ENCODE assay signal across 23 cellular contexts in genomic region chr7:125154930-125155329, GRCh38.
DNase-seq lines count a peak whose midpoint lies in the region; ATAC-seq, FAIRE-seq and TF ChIP-seq lines count a peak whose summit lies in the region.
"Had no signal": no experiment of that assay in that cellular context is flagged by ENCODE, and none has a peak within 500 bp of the region (broad histone marks: within the 10 kb centered on the region; RNA-seq: fewer than 3 reads in every experiment).

No MANE protein-coding gene starts in this region.

- H3K9ac ChIP-seq in GM12878 (ENCODE audit: control insufficient read depth, insufficient read depth, low read length) (no peak overlapping the region), mesenchymal stem cell (ENCODE audit: low read length) (no peak overlapping the region)
- H3K9ac ChIP-seq: BLaER1 treated with 17β-estradiol and CSF1 and Interleukin-3, amounts not matched to agents 10 nM and 100 nM; GM23248; SK-N-SH had no signal

- H2AFZ ChIP-seq in GM12878 (ENCODE audit: control insufficient read depth, low read depth, low read length) (no peak overlapping the region), mesenchymal stem cell (ENCODE audit: low read depth, low read length) (no peak overlapping the region)
- H2AFZ ChIP-seq: GM23248 had no signal

- H3K23ac ChIP-seq in mesenchymal stem cell (ENCODE audit: low read length in 2 of 2), result no peak overlapping the region

- no peak overlapping the region for H3K4me3 ChIP-seq in GM12878
- H3K4me3 ChIP-seq in mesenchymal stem cell (ENCODE audit: insufficient read depth in 1 of 2, low read depth in 1 of 2, low read length in 2 of 2), result no peak overlapping the region
- H3K4me3 ChIP-seq in WERI-Rb-1 (ENCODE audit: low read depth, low read length), result no peak overlapping the region
- H3K4me3 ChIP-seq: A549; BLaER1 treated with 17β-estradiol and CSF1 and Interleukin-3, amounts not matched to agents 10 nM and 100 nM; GM23248 had no signal

- no peak overlapping the region for H2BK5ac ChIP-seq in mesenchymal stem cell (ENCODE audit: low read depth, low read length, poor library complexity, severe bottlenecking)

- ATAC-seq in GM18870 (IDR thresholded peaks at IDR 0.05; ENCODE audit: unreplicated experiment) (peak; percentile 57), HG02623 (IDR thresholded peaks at IDR 0.05; ENCODE audit: unreplicated experiment) (peak; percentile 50), HG03432 (IDR thresholded peaks at IDR 0.05; ENCODE audit: unreplicated experiment) (peak; percentile 67), GM12878 (peak; percentile 42; the same call in 2 of the 3 replicates), GM19467 (IDR thresholded peaks at IDR 0.05; ENCODE audit: unreplicated experiment) (no peak)
- ATAC-seq: A549, PC-3 had no signal

- H3K4ac ChIP-seq in mesenchymal stem cell (ENCODE audit: low read depth in 1 of 2, low read length in 2 of 2), result no peak overlapping the region

- POLR2A ChIA-PET in GM12878 (lab: Charles Lee), result no interaction called here

- no peak overlapping the region for H3K4me2 ChIP-seq in GM12878 (ENCODE audit: control insufficient read depth, insufficient read depth)
- H3K4me2 ChIP-seq in mesenchymal stem cell (ENCODE audit: low read length, poor library complexity, severe bottlenecking), result no peak overlapping the region
- H3K4me2 ChIP-seq: A549; BLaER1 treated with 17β-estradiol and CSF1 and Interleukin-3, amounts not matched to agents 10 nM and 100 nM; SK-N-SH had no signal

- no peak for TF ChIP-seq POLR2A in GM12878 (IDR thresholded peaks at IDR 0.05; ENCODE audit: low read depth, low read length)

- SMC1A ChIA-PET in GM12878 (lab: Charles Lee; ENCODE audit: uncharacterized antibody, unreplicated experiment), result no interaction called here

- no peaks in the 10 kb centered on the region for H3K79me1 ChIP-seq in mesenchymal stem cell (replicated peaks; ENCODE audit: low read length, poor library complexity, severe bottlenecking)

- no peak overlapping the region for H4K8ac ChIP-seq in mesenchymal stem cell (ENCODE audit: low read length)

- BruUV-seq in GM12878 (replicated peaks; lab: Mats Ljungman, UMichigan), result no TSS peak

- FAIRE-seq in GM12878 (lab: Jason Lieb, UNC), result no peak
- FAIRE-seq: A549, D721Med had no signal

- no peak overlapping the region for H3K27ac ChIP-seq in GM12878 (ENCODE audit: control insufficient read depth, insufficient read depth)
- no peak overlapping the region for H3K27ac ChIP-seq in mesenchymal stem cell (ENCODE audit: low read length, poor library complexity, severe bottlenecking)
- no peak overlapping the region for H3K27ac ChIP-seq in WERI-Rb-1
- H3K27ac ChIP-seq: A549; BLaER1 treated with 17β-estradiol and CSF1 and Interleukin-3, amounts not matched to agents 10 nM and 100 nM; GM23248 had no signal

- intact Hi-C loops in GM12878 (cut with micrococcal nuclease; ENCODE audit: unreplicated experiment), result no loop called here

- H3K36me3 ChIP-seq in GM12878 (ENCODE audit: control insufficient read depth in 2 of 2, insufficient read depth in 2 of 2, low read length in 1 of 2) (no peaks in the 10 kb centered on the region), mesenchymal stem cell (ENCODE audit: control insufficient read depth in 1 of 2, insufficient read depth in 2 of 2, low read depth in 1 of 2, low read length in 2 of 2) (no peaks in the 10 kb centered on the region), WERI-Rb-1 (no peaks in the 10 kb centered on the region)
- H3K36me3 ChIP-seq: BLaER1 treated with 17β-estradiol and CSF1 and Interleukin-3, amounts not matched to agents 10 nM and 100 nM had no signal

- no peak overlapping the region for H3K14ac ChIP-seq in mesenchymal stem cell (ENCODE audit: low read length in 2 of 2)

- no peak overlapping the region for H3K18ac ChIP-seq in mesenchymal stem cell (ENCODE audit: low read depth in 1 of 2, low read length in 2 of 2)

- no peak overlapping the region for H2AK5ac ChIP-seq in mesenchymal stem cell (ENCODE audit: low read length, severe bottlenecking)

- no peaks in the 10 kb centered on the region for H4K20me1 ChIP-seq in GM12878 (ENCODE audit: control insufficient read depth, insufficient read depth)
- H4K20me1 ChIP-seq: BLaER1 treated with 17β-estradiol and CSF1 and Interleukin-3, amounts not matched to agents 10 nM and 100 nM had no signal

- no peaks in the 10 kb centered on the region for H3K79me2 ChIP-seq in GM12878 (ENCODE audit: control insufficient read depth, insufficient read depth, low read length)

- CTCF ChIA-PET in GM12878 (lab: Yijun Ruan, JAX), result no interaction called here

- TF ChIP-seq RAD21 in GM12878 (IDR thresholded peaks at IDR 0.05; ENCODE audit: insufficient read depth, low read depth, low read length), result no peak

- no peaks in the 10 kb centered on the region for H3K27me3 ChIP-seq in GM12878 (replicated peaks in 1 of 2; ENCODE audit: control insufficient read depth in 2 of 2, insufficient read depth in 2 of 2, low read length in 1 of 2)
- no peaks in the 10 kb centered on the region for H3K27me3 ChIP-seq in mesenchymal stem cell (ENCODE audit: control insufficient read depth in 1 of 2, insufficient read depth in 1 of 2, low read length in 2 of 2)
- no peaks in the 10 kb centered on the region for H3K27me3 ChIP-seq in WERI-Rb-1 (ENCODE audit: insufficient read depth, low read depth, severe bottlenecking)
- H3K27me3 ChIP-seq: BLaER1 treated with 17β-estradiol and CSF1 and Interleukin-3, amounts not matched to agents 10 nM and 100 nM had no signal

- TF ChIP-seq CTCF in GM12878 (IDR thresholded peaks at IDR 0.05 in 2 of 3, conservative IDR thresholded peaks at IDR 0.05 in 1 of 3; ENCODE audit: control insufficient read depth in 2 of 3, extremely low read depth in 1 of 3, insufficient read depth in 1 of 3, low read depth in 3 of 3, low read length in 3 of 3), result no peak
- TF ChIP-seq CTCF in WERI-Rb-1 (IDR thresholded peaks at IDR 0.05; ENCODE audit: low read depth, low read length), result no peak

- H2BK12ac ChIP-seq in mesenchymal stem cell (ENCODE audit: low read length in 2 of 2), result no peak overlapping the region

- in situ Hi-C loops in GM12878 (cut with MboI), result no loop called here

- RAD21 ChIA-PET in GM12878 (lab: Charles Lee; ENCODE audit: unreplicated experiment), result no interaction called here

- WGBS in GM12878 (ENCODE audit: insufficient coverage, insufficient replicate concordance, low lambda C conversion rate, missing lambda C conversion rate), result 4% methylated on average over 1 of the region's 1 CpG
- no CpG with 5 or more reads among the region's 1 CpG for WGBS in mesenchymal stem cell

- no peak overlapping the region for H2BK120ac ChIP-seq in mesenchymal stem cell (ENCODE audit: low read depth, low read length)

- no peak for DNase-seq in GM12878 (ENCODE audit: low read depth, low spot score)
- DNase-seq in mesenchymal stem cell, result no peak
- no peak for DNase-seq in WERI-Rb-1
- DNase-seq: AML-193; CD4-positive, alpha-beta T cell; GM23248; H9; KBM-7; NCI-H2029; NCI-H446; NCI-H82; NK-92 treated with Interleukin-12 subunit alpha and Interleukin-12 subunit beta, amount 100 ng/mL, for 24 hours; PC-3; SK-N-SH; SW 1271; T-helper 9 cell had no signal

- H2BK15ac ChIP-seq in mesenchymal stem cell (ENCODE audit: low read depth, poor library complexity, severe bottlenecking), result no peak overlapping the region

- H3K9me3 ChIP-seq in GM12878 (replicated peaks; ENCODE audit: control insufficient read depth, insufficient read depth, low read length) (no peaks in the 10 kb centered on the region), mesenchymal stem cell (ENCODE audit: control insufficient read depth, low read length) (peaks cover 3% of the 10 kb centered on the region), WERI-Rb-1 (ENCODE audit: severe bottlenecking) (no peaks in the 10 kb centered on the region)
- H3K9me3 ChIP-seq: A549; BLaER1 treated with 17β-estradiol and CSF1 and Interleukin-3, amounts not matched to agents 10 nM and 100 nM; SK-N-SH had no signal

- H3K4me1 ChIP-seq in GM12878 (ENCODE audit: control insufficient read depth, insufficient read depth, low read length) (no peaks in the 10 kb centered on the region), mesenchymal stem cell (ENCODE audit: control insufficient read depth, insufficient read depth, low read depth, low read length) (no peaks in the 10 kb centered on the region)
- H3K4me1 ChIP-seq: A549; BLaER1 treated with 17β-estradiol and CSF1 and Interleukin-3, amounts not matched to agents 10 nM and 100 nM had no signal

- no peak for TF ChIP-seq EP300 in GM12878 (IDR thresholded peaks at IDR 0.05; ENCODE audit: borderline replicate concordance in 1 of 2, control insufficient read depth in 1 of 2, low read depth in 2 of 2, low read length in 2 of 2)

- no peak overlapping the region for H4K91ac ChIP-seq in mesenchymal stem cell (ENCODE audit: low read length)

TF ChIP-seq in GM12878, 131 proteins besides CTCF, POLR2A, EP300 and RAD21:
- TF ChIP-seq DPF2 (IDR thresholded peaks at IDR 0.05) (no peak), JUNB (IDR thresholded peaks at IDR 0.05) (peak; percentile 71), MEF2A (IDR thresholded peaks at IDR 0.05; ENCODE audit: insufficient read depth, low read depth, low read length) (peak; percentile 52; the same call in 1 of the 2 replicates)
